ENCODE assay signal across 1 cellular context in the genomic region with DNA sequence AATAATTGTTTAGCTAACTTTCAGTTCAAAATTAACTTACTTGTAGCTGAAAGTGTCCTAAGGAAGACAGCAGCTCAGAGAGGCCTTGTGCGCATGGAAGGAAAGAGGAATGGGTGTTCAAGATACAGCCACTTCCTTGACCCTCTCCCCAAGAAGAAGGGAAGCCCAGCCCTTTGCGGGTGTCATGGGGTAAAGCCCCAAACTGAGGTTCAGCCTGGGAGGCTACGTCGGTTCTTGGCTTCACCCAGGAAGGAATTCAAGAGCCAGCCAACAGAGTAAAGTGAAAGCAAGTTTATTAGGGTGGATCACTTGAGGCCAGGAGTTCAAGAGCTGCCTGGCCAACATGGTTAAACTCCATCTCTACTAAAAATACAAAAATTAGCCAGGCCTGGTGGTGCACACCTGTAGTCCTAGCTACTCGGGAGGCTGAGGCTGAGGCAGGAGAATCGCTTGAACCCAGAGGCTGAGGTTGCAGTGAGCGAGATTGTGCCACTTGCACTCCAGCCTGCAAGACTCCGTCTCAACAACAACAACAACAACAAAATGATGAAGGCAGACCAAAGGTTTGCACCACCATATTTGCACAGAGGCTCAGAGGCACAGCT.
TF ChIP-seq lines count a peak whose summit lies in the region.

No MANE protein-coding gene starts in this region.

TF ChIP-seq in H1, 55 proteins besides CTCF, POLR2A, EP300 and RAD21:
- TF ChIP-seq, protein P1, sequence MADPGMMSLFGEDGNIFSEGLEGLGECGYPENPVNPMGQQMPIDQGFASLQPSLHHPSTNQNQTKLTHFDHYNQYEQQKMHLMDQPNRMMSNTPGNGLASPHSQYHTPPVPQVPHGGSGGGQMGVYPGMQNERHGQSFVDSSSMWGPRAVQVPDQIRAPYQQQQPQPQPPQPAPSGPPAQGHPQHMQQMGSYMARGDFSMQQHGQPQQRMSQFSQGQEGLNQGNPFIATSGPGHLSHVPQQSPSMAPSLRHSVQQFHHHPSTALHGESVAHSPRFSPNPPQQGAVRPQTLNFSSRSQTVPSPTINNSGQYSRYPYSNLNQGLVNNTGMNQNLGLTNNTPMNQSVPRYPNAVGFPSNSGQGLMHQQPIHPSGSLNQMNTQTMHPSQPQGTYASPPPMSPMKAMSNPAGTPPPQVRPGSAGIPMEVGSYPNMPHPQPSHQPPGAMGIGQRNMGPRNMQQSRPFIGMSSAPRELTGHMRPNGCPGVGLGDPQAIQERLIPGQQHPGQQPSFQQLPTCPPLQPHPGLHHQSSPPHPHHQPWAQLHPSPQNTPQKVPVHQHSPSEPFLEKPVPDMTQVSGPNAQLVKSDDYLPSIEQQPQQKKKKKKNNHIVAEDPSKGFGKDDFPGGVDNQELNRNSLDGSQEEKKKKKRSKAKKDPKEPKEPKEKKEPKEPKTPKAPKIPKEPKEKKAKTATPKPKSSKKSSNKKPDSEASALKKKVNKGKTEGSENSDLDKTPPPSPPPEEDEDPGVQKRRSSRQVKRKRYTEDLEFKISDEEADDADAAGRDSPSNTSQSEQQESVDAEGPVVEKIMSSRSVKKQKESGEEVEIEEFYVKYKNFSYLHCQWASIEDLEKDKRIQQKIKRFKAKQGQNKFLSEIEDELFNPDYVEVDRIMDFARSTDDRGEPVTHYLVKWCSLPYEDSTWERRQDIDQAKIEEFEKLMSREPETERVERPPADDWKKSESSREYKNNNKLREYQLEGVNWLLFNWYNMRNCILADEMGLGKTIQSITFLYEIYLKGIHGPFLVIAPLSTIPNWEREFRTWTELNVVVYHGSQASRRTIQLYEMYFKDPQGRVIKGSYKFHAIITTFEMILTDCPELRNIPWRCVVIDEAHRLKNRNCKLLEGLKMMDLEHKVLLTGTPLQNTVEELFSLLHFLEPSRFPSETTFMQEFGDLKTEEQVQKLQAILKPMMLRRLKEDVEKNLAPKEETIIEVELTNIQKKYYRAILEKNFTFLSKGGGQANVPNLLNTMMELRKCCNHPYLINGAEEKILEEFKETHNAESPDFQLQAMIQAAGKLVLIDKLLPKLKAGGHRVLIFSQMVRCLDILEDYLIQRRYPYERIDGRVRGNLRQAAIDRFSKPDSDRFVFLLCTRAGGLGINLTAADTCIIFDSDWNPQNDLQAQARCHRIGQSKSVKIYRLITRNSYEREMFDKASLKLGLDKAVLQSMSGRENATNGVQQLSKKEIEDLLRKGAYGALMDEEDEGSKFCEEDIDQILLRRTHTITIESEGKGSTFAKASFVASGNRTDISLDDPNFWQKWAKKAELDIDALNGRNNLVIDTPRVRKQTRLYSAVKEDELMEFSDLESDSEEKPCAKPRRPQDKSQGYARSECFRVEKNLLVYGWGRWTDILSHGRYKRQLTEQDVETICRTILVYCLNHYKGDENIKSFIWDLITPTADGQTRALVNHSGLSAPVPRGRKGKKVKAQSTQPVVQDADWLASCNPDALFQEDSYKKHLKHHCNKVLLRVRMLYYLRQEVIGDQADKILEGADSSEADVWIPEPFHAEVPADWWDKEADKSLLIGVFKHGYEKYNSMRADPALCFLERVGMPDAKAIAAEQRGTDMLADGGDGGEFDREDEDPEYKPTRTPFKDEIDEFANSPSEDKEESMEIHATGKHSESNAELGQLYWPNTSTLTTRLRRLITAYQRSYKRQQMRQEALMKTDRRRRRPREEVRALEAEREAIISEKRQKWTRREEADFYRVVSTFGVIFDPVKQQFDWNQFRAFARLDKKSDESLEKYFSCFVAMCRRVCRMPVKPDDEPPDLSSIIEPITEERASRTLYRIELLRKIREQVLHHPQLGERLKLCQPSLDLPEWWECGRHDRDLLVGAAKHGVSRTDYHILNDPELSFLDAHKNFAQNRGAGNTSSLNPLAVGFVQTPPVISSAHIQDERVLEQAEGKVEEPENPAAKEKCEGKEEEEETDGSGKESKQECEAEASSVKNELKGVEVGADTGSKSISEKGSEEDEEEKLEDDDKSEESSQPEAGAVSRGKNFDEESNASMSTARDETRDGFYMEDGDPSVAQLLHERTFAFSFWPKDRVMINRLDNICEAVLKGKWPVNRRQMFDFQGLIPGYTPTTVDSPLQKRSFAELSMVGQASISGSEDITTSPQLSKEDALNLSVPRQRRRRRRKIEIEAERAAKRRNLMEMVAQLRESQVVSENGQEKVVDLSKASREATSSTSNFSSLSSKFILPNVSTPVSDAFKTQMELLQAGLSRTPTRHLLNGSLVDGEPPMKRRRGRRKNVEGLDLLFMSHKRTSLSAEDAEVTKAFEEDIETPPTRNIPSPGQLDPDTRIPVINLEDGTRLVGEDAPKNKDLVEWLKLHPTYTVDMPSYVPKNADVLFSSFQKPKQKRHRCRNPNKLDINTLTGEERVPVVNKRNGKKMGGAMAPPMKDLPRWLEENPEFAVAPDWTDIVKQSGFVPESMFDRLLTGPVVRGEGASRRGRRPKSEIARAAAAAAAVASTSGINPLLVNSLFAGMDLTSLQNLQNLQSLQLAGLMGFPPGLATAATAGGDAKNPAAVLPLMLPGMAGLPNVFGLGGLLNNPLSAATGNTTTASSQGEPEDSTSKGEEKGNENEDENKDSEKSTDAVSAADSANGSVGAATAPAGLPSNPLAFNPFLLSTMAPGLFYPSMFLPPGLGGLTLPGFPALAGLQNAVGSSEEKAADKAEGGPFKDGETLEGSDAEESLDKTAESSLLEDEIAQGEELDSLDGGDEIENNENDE (IDR thresholded peaks at IDR 0.05; ENCODE audit: insufficient replicate concordance, low read length): no peak
- TF ChIP-seq NRF1 (IDR thresholded peaks at IDR 0.05; ENCODE audit: low read depth, low read length): no peak
- peak; percentile 88 for TF ChIP-seq KDM1A (IDR thresholded peaks at IDR 0.05; ENCODE audit: borderline replicate concordance, low read length)
- TF ChIP-seq, protein P2, sequence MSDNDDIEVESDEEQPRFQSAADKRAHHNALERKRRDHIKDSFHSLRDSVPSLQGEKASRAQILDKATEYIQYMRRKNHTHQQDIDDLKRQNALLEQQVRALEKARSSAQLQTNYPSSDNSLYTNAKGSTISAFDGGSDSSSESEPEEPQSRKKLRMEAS (IDR thresholded peaks at IDR 0.05): no peak
- TF ChIP-seq, protein P3, sequence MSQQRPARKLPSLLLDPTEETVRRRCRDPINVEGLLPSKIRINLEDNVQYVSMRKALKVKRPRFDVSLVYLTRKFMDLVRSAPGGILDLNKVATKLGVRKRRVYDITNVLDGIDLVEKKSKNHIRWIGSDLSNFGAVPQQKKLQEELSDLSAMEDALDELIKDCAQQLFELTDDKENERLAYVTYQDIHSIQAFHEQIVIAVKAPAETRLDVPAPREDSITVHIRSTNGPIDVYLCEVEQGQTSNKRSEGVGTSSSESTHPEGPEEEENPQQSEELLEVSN (IDR thresholded peaks at IDR 0.05): no peak
- TF ChIP-seq ZNF274 (IDR thresholded peaks at IDR 0.05; ENCODE audit: borderline replicate concordance, extremely low read depth, low read length): no peak
- no peak for TF ChIP-seq SRF (IDR thresholded peaks at IDR 0.05; ENCODE audit: low read depth, low read length)
- TF ChIP-seq SIRT6 (IDR thresholded peaks at IDR 0.05; ENCODE audit: low read length): no peak
- TF ChIP-seq CEBPB (IDR thresholded peaks at IDR 0.05; ENCODE audit: low read depth, low read length): no peak
- TF ChIP-seq HDAC2 (IDR thresholded peaks at IDR 0.05; ENCODE audit: borderline replicate concordance in 1 of 2, low read depth in 2 of 2, low read length in 2 of 2): 0 out of 4 replicates have a peak, but pooled peaks of 1 of the 2 experiments have one; percentile 27
- no peak for TF ChIP-seq KDM5A (IDR thresholded peaks at IDR 0.05; ENCODE audit: low read length)
- no peak for TF ChIP-seq RFX5 (IDR thresholded peaks at IDR 0.05; ENCODE audit: borderline replicate concordance, low read depth, low read length)
- TF ChIP-seq BCL11A (IDR thresholded peaks at IDR 0.05; ENCODE audit: low read depth in 2 of 2, low read length in 2 of 2): no peak
